Comparison of ENCODE assay signal across 1 cellular context in the genomic region with DNA sequence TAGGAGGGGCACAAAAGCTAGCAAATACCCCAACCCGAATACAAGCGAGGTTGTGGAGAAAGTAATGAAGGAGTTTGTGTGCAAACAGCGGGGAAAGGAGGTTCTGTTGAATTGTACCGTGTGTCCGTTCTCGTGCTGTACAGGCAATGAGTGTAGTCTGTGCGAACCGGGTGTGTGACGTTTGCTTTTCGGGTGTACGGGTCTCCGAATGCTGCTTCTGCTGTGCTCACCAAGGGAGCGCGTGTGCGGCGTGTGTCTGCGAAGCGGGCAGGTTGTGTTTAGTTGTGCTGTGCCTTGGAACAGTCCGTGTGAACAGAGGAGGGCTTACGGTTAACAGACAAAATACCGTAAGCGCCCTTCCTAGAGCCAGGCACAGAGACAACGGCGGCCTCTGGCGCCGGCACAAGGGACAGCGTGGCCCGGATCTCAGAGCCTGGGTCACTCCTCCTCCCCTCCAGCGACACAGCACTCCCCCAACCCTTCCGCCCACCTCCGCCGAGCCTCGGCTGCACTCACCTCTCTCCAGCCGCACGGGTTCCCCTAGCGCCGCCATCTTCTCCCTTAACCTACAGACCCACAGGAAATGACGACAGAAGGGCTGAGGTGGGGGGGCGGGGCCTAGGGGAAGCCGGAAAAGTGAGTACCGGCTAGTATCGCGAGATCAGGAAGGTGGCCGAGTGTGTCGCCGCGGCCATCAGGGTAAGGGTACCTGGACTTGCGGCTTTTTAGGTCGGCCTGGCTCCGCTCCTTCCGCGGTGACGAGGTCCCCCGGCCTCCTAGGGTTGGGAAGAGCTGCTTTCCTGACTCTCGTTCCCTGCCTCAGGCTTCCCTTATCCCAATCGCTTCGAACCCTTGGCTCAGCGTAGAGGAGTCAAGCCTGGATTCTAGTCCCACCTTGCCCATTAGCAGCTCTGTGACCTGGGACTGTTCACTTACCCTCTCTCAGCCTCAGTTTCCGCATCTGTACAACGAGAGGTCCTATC.
A peak's percentile ranks its signal among the peaks of the same experiment; 100 is the strongest.
TF ChIP-seq lines count a peak whose summit lies in the region.

A gene with protein sequence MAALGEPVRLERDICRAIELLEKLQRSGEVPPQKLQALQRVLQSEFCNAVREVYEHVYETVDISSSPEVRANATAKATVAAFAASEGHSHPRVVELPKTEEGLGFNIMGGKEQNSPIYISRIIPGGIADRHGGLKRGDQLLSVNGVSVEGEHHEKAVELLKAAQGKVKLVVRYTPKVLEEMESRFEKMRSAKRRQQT (minus strand): TSS at position 570 of the 983 bp plus-strand sequence. CDS start 17 bp downstream, at position 553.

TF ChIP-seq in HEK293, 187 proteins besides CTCF, POLR2A, EP300 and RAD21 (continued from another document):
- TF ChIP-seq, protein P1, sequence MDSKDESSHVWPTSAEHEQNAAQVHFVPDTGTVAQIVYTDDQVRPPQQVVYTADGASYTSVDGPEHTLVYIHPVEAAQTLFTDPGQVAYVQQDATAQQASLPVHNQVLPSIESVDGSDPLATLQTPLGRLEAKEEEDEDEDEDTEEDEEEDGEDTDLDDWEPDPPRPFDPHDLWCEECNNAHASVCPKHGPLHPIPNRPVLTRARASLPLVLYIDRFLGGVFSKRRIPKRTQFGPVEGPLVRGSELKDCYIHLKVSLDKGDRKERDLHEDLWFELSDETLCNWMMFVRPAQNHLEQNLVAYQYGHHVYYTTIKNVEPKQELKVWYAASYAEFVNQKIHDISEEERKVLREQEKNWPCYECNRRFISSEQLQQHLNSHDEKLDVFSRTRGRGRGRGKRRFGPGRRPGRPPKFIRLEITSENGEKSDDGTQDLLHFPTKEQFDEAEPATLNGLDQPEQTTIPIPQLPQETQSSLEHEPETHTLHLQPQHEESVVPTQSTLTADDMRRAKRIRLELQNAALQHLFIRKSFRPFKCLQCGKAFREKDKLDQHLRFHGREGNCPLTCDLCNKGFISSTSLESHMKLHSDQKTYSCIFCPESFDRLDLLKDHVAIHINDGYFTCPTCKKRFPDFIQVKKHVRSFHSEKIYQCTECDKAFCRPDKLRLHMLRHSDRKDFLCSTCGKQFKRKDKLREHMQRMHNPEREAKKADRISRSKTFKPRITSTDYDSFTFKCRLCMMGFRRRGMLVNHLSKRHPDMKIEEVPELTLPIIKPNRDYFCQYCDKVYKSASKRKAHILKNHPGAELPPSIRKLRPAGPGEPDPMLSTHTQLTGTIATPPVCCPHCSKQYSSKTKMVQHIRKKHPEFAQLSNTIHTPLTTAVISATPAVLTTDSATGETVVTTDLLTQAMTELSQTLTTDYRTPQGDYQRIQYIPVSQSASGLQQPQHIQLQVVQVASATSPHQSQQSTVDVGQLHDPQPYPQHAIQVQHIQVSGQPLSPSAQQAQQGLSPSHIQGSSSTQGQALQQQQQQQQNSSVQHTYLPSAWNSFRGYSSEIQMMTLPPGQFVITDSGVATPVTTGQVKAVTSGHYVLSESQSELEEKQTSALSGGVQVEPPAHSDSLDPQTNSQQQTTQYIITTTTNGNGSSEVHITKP (tag by site-specific recombination; IDR thresholded peaks at IDR 0.05) = peak; percentile 65
- TF ChIP-seq, protein P2, sequence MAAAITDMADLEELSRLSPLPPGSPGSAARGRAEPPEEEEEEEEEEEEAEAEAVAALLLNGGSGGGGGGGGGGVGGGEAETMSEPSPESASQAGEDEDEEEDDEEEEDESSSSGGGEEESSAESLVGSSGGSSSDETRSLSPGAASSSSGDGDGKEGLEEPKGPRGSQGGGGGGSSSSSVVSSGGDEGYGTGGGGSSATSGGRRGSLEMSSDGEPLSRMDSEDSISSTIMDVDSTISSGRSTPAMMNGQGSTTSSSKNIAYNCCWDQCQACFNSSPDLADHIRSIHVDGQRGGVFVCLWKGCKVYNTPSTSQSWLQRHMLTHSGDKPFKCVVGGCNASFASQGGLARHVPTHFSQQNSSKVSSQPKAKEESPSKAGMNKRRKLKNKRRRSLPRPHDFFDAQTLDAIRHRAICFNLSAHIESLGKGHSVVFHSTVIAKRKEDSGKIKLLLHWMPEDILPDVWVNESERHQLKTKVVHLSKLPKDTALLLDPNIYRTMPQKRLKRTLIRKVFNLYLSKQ (tag by site-specific recombination; IDR thresholded peaks at IDR 0.05; ENCODE audit: borderline replicate concordance) = no peak
- TF ChIP-seq TRIM28 (IDR thresholded peaks at IDR 0.05; ENCODE audit: borderline replicate concordance, low read length) = no peak
- peak; percentile 27; the same call in 1 of the 2 replicates for TF ChIP-seq ZFP37 (tag by site-specific recombination; IDR thresholded peaks at IDR 0.05)
- TF ChIP-seq, protein P3, sequence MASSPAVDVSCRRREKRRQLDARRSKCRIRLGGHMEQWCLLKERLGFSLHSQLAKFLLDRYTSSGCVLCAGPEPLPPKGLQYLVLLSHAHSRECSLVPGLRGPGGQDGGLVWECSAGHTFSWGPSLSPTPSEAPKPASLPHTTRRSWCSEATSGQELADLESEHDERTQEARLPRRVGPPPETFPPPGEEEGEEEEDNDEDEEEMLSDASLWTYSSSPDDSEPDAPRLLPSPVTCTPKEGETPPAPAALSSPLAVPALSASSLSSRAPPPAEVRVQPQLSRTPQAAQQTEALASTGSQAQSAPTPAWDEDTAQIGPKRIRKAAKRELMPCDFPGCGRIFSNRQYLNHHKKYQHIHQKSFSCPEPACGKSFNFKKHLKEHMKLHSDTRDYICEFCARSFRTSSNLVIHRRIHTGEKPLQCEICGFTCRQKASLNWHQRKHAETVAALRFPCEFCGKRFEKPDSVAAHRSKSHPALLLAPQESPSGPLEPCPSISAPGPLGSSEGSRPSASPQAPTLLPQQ (tag by site-specific recombination; IDR thresholded peaks at IDR 0.05) = 0 out of 2 replicates have a peak, but pooled peaks have one; percentile 28
- no peak for TF ChIP-seq ZNF140 (tag by site-specific recombination; IDR thresholded peaks at IDR 0.05)
- TF ChIP-seq YY2 (tag by site-specific recombination; IDR thresholded peaks at IDR 0.05) = peak; percentile 85
- peak; percentile 28 for TF ChIP-seq ZBTB8A (tag by site-specific recombination; IDR thresholded peaks at IDR 0.05)
- TF ChIP-seq ZNF404 (tag by site-specific recombination; IDR thresholded peaks at IDR 0.05) = no peak
- TF ChIP-seq, protein P4, sequence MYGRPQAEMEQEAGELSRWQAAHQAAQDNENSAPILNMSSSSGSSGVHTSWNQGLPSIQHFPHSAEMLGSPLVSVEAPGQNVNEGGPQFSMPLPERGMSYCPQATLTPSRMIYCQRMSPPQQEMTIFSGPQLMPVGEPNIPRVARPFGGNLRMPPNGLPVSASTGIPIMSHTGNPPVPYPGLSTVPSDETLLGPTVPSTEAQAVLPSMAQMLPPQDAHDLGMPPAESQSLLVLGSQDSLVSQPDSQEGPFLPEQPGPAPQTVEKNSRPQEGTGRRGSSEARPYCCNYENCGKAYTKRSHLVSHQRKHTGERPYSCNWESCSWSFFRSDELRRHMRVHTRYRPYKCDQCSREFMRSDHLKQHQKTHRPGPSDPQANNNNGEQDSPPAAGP (tag by site-specific recombination; IDR thresholded peaks at IDR 0.05) = 0 out of 2 replicates have a peak, but pooled peaks have one; percentile 40
- TF ChIP-seq, protein P5, sequence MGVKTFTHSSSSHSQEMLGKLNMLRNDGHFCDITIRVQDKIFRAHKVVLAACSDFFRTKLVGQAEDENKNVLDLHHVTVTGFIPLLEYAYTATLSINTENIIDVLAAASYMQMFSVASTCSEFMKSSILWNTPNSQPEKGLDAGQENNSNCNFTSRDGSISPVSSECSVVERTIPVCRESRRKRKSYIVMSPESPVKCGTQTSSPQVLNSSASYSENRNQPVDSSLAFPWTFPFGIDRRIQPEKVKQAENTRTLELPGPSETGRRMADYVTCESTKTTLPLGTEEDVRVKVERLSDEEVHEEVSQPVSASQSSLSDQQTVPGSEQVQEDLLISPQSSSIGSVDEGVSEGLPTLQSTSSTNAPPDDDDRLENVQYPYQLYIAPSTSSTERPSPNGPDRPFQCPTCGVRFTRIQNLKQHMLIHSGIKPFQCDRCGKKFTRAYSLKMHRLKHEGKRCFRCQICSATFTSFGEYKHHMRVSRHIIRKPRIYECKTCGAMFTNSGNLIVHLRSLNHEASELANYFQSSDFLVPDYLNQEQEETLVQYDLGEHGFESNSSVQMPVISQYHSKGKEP (tag by site-specific recombination; IDR thresholded peaks at IDR 0.05) = no peak
- peak; percentile 46; the same call in 1 of the 2 replicates for TF ChIP-seq ZNF768 (tag by site-specific recombination; IDR thresholded peaks at IDR 0.05)
- TF ChIP-seq KLF16 (tag by site-specific recombination; IDR thresholded peaks at IDR 0.05) = peak; percentile 48; the same call in 1 of the 2 replicates
- no peak for TF ChIP-seq ZNF302 (tag by site-specific recombination; IDR thresholded peaks at IDR 0.05; ENCODE audit: low read depth)
- TF ChIP-seq, protein P6, sequence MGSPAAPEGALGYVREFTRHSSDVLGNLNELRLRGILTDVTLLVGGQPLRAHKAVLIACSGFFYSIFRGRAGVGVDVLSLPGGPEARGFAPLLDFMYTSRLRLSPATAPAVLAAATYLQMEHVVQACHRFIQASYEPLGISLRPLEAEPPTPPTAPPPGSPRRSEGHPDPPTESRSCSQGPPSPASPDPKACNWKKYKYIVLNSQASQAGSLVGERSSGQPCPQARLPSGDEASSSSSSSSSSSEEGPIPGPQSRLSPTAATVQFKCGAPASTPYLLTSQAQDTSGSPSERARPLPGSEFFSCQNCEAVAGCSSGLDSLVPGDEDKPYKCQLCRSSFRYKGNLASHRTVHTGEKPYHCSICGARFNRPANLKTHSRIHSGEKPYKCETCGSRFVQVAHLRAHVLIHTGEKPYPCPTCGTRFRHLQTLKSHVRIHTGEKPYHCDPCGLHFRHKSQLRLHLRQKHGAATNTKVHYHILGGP (tag by site-specific recombination; IDR thresholded peaks at IDR 0.05) = no peak
- no peak for TF ChIP-seq SCRT1 (tag by site-specific recombination; IDR thresholded peaks at IDR 0.05; ENCODE audit: borderline replicate concordance)
- peak; percentile 82 for TF ChIP-seq SP3 (tag by site-specific recombination; IDR thresholded peaks at IDR 0.05)
- TF ChIP-seq WT1 (tag by site-specific recombination; IDR thresholded peaks at IDR 0.05) = no peak
- TF ChIP-seq ZNF585B (tag by site-specific recombination; IDR thresholded peaks at IDR 0.05) = no peak
- TF ChIP-seq ZNF184 (tag by site-specific recombination; IDR thresholded peaks at IDR 0.05) = no peak
- TF ChIP-seq ZNF341 (tag by site-specific recombination; IDR thresholded peaks at IDR 0.05; ENCODE audit: low read depth) = peak; percentile 49
